13 cellular contexts compared by ENCODE assay signal in genomic region chr6:90233994-90234393, GRCh38.
DNase-seq lines count a peak whose midpoint lies in the region; ATAC-seq and TF ChIP-seq lines count a peak whose summit lies in the region.
"Had no signal": no experiment of that assay in that cellular context is flagged by ENCODE, and none has a peak within 500 bp of the region (broad histone marks: within the 10 kb centered on the region; RNA-seq: fewer than 3 reads in every experiment).

No MANE protein-coding gene starts in this region.

- no peak overlapping the region for H3K56ac ChIP-seq in mesendoderm (ENCODE audit: low read length)

- H3K23ac ChIP-seq in mesendoderm (ENCODE audit: low read length): peak overlapping the region; percentile 95

- WGBS in mesendoderm (ENCODE audit: extremely low coverage, insufficient coverage, low lambda C conversion rate): no CpG with 5 or more reads among the region's 6 CpGs

- H4K5ac ChIP-seq in mesendoderm (ENCODE audit: low read length): no peak overlapping the region

- no peak for ATAC-seq in HG03159 (IDR thresholded peaks at IDR 0.05; ENCODE audit: unreplicated experiment)
- ATAC-seq in GM19452 (IDR thresholded peaks at IDR 0.05; ENCODE audit: unreplicated experiment): no peak

- no peak overlapping the region for H2BK120ac ChIP-seq in mesendoderm (ENCODE audit: low read depth, low read length)

- H2BK5ac ChIP-seq in mesendoderm (ENCODE audit: low read length): no peak overlapping the region

- H3K4me3 ChIP-seq in mesendoderm (ENCODE audit: low read length): no peak overlapping the region
- H3K4me3 ChIP-seq: SJSA1 had no signal

- H3K4ac ChIP-seq in mesendoderm (ENCODE audit: low read depth, low read length): no peak overlapping the region

- no peak overlapping the region for H3K9ac ChIP-seq in mesendoderm (ENCODE audit: low read length)

- no peak overlapping the region for H3K18ac ChIP-seq in mesendoderm (ENCODE audit: low read length)

- no peak overlapping the region for H3K27ac ChIP-seq in mesendoderm (ENCODE audit: low read depth, low read length)
- H3K27ac ChIP-seq: C4-2B, neutrophil, SJSA1 had no signal

- H3K4me2 ChIP-seq in mesendoderm (ENCODE audit: low read length): no peak overlapping the region

- TF ChIP-seq CTCF in GM10266 (IDR thresholded peaks at IDR 0.05; ENCODE audit: control insufficient read depth, insufficient read depth, low read depth, missing control alignments): no peak

- H2AK5ac ChIP-seq in mesendoderm (ENCODE audit: low read length): no peak overlapping the region

- no peaks in the 10 kb centered on the region for H3K36me3 ChIP-seq in mesendoderm (ENCODE audit: control insufficient read depth, insufficient read depth, low read length)
- H3K36me3 ChIP-seq: neutrophil, SJSA1 had no signal

- DNase-seq in T-helper 1 cell (peak; percentile 22 to 83 (median 53)), activated T-cell treated with anti-CD3 and anti-CD28 coated beads for 24 hours (ENCODE audit: low read depth) (peak; percentile 73), mesendoderm (no peak), GM10266 (ENCODE audit: extremely low spot score) (no peak), occipital lobe (lab: John Stamatoyannopoulos, UW) (no peak)
- DNase-seq in stimulated activated CD8-positive, alpha-beta memory T cell treated with anti-CD3 and anti-CD28 coated beads, Interleukin-4, amount 100 ng/mL, for 4 hours (ENCODE audit: low read depth in 2 of 2, low spot score in 1 of 2): peak; percentile 47 to 61
- DNase-seq: kidney, NCI-H446 treated with DMSO at 0.1 percent for 48 hours had no signal

- no peak overlapping the region for H4K8ac ChIP-seq in mesendoderm (ENCODE audit: low read depth, low read length)

- H3K79me2 ChIP-seq in mesendoderm (ENCODE audit: control insufficient read depth, insufficient read depth, low read length): no peaks in the 10 kb centered on the region

- no peaks in the 10 kb centered on the region for H3K4me1 ChIP-seq in mesendoderm (ENCODE audit: control insufficient read depth, low read depth, low read length)
- H3K4me1 ChIP-seq: SJSA1 had no signal

- H3K27me3 ChIP-seq in mesendoderm (ENCODE audit: insufficient read depth, low read length, poor library complexity): no peaks in the 10 kb centered on the region
- H3K27me3 ChIP-seq: neutrophil, SJSA1 had no signal

- H3K79me1 ChIP-seq in mesendoderm (ENCODE audit: low read length): no peaks in the 10 kb centered on the region

- H2BK15ac ChIP-seq in mesendoderm (replicated peaks; ENCODE audit: low read depth): no peak overlapping the region

Comparison
In these comparisons a context has a peak if more than half of its experiments do, and no peak if none do; other contexts are left out.
1. DNase-seq: peak in T-helper 1 cell (5 of 5), activated T-cell treated with anti-CD3 and anti-CD28 coated beads for 24 hours (single experiment) and stimulated activated CD8-positive, alpha-beta memory T cell treated with anti-CD3 and anti-CD28 coated beads, Interleukin-4, amount 100 ng/mL, for 4 hours (2 of 2); none in mesendoderm (single experiment), GM10266 (single experiment) and occipital lobe (single experiment).